Comparison of ENCODE assay signal across 17 cellular contexts in the genomic region with DNA sequence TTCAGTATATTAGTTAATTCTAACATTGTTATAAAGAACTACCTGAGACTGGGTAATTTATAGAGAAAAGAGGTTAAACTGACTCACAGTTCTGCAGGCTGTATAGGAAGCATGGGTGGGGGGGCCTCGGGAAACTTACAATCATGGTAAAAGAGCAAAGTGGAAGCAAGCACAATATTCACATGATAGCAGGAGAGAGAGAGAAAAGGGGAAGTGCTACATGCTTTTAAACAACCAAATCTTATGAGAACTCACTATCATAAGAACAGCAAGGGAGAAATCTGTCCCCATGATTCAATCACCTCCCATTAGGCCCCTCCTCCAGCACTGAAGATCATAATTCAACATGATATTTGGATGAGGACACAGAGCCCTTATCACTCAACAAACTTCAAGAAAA.
"Had no signal": no experiment of that assay in that cellular context is flagged by ENCODE, and none has a peak within 500 bp of the region (broad histone marks: within the 10 kb centered on the region; RNA-seq: fewer than 3 reads in every experiment).

No MANE protein-coding gene starts in this region.

- H2AFZ ChIP-seq: neural progenitor cell had no signal

- H3K36me3 ChIP-seq: brain microvascular endothelial cell, pancreas, thoracic aorta, upper lobe of right lung had no signal

- H3K4me3 Mint-ChIP-seq: activated T-helper 17 cell treated with anti-CD3 and anti-CD28 coated beads, Interleukin-2, amount 50 U/mL, for 72 hours; central memory CD8-positive, alpha-beta T cell; neural progenitor cell had no signal

- ATAC-seq: activated T-helper 17 cell treated with anti-CD3 and anti-CD28 coated beads, Interleukin-2, amount 50 U/mL, for 72 hours; esophagus mucosa; left cardiac atrium; pancreas; sciatic nerve; upper lobe of right lung had no signal

- H3K4me2 ChIP-seq: neural progenitor cell had no signal

- H3K27ac ChIP-seq: brain microvascular endothelial cell, coronary artery, neural progenitor cell, pancreas, thoracic aorta, upper lobe of right lung had no signal

- H3K4me1 ChIP-seq: neural progenitor cell, pancreas, upper lobe of right lung had no signal

- H3K9me3 ChIP-seq: pancreas, upper lobe of right lung had no signal

- H3K9ac ChIP-seq: neural progenitor cell had no signal

- H3K27me3 ChIP-seq: brain microvascular endothelial cell, neural progenitor cell, pancreas, upper lobe of right lung had no signal

- H3K4me3 ChIP-seq: coronary artery, lung, neural progenitor cell, pancreas, thoracic aorta, upper lobe of right lung had no signal

- DNase-seq: activated CD4-positive, alpha-beta T cell treated with anti-CD3 and anti-CD28 coated beads for 1 hour; activated CD4-positive, alpha-beta T cell treated with anti-CD3 and anti-CD28 coated beads, Interleukin-2, amount 50 U/mL, for 48 hours; activated naive CD4-positive, alpha-beta T cell treated with Interleukin-2 at 50 U/mL for 16 hours; anterior cingulate cortex; brain microvascular endothelial cell; left cardiac atrium; midbrain; pancreas; upper lobe of right lung had no signal

- H3K4me1 Mint-ChIP-seq: activated T-helper 17 cell treated with anti-CD3 and anti-CD28 coated beads, Interleukin-2, amount 50 U/mL, for 72 hours; central memory CD8-positive, alpha-beta T cell had no signal

- H3K27ac Mint-ChIP-seq: activated T-helper 17 cell treated with anti-CD3 and anti-CD28 coated beads, Interleukin-2, amount 50 U/mL, for 72 hours; neural progenitor cell had no signal

- H3K27me3 Mint-ChIP-seq: central memory CD8-positive, alpha-beta T cell had no signal
